27 cellular contexts compared by ENCODE assay signal in the genomic region with DNA sequence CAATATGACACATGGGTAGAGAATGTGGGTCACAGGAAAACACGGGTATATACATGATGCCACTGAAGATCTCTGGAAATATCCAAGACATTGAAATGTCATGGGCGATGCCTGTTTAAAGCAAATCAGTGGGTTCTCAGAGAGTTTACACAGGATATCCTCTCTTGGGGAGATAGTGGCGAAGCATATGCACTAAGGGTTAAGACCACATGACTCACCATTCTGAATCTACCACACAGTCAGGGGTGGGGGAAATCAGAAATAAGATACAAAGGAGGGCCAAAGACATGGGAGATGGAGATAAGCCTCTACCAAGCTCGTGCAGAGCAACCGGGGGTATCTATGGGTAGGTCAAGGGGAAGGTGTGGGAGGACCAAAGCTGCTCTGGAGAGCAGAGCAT. TPM values are rescaled to one million over a fixed set of nuclear protein-coding genes. Genes with fewer than 3 reads are reported as not detected.
A peak's percentile ranks its signal among the peaks of the same experiment; 100 is the strongest.
DNase-seq lines count a peak whose midpoint lies in the region; ATAC-seq and TF ChIP-seq lines count a peak whose summit lies in the region.
"Had no signal": no experiment of that assay in that cellular context is flagged by ENCODE, and none has a peak within 500 bp of the region (broad histone marks: within the 10 kb centered on the region; RNA-seq: fewer than 3 reads in every experiment).

No MANE protein-coding gene starts in this region.

- H3K27ac Mint-ChIP-seq in activated CD8-positive, alpha-beta memory T cell treated with anti-CD3 and anti-CD28 coated beads, Interleukin-2, amount 10 ng/mL, durations not matched to agents 7 days and 5 days, result no peak overlapping the region
- peak overlapping the region; percentile 21 for H3K27ac Mint-ChIP-seq in stimulated activated effector memory CD8-positive, alpha-beta T cell treated with anti-CD3 and anti-CD28 coated beads, Interleukin-12 subunit alpha, Interleukin-12 subunit beta, amount 100 ng/mL, for 72 hours
- H3K27ac Mint-ChIP-seq in activated CD4-positive, alpha-beta T cell treated with anti-CD3 and anti-CD28 coated beads, Interleukin-2, amount 10 ng/mL, durations not matched to agents 24 days and 14 days, result no peak overlapping the region
- H3K27ac Mint-ChIP-seq: activated B cell treated with CpG ODN at 0.5 μM for 24 hours; B cell; CD8-positive, alpha-beta memory T cell; GM23338 had no signal

- no peaks in the 10 kb centered on the region for H3K27me3 ChIP-seq in brain microvascular endothelial cell (replicated peaks)
- H3K27me3 ChIP-seq: dorsolateral prefrontal cortex, heart right ventricle, upper lobe of left lung had no signal

- in situ Hi-C loops in brain microvascular endothelial cell (cut with HindIII; ENCODE audit: low pct_ligation_motif_present, low sequenced_read_pairs), result no loop called here

- intact Hi-C loops in activated CD4-positive, alpha-beta T cell treated with anti-CD3 and anti-CD28 coated beads, Interleukin-2, amount 10 ng/mL, durations not matched to agents 24 days and 14 days (cut with micrococcal nuclease), result no loop called here

- CTCF ChIA-PET in activated CD8-positive, alpha-beta memory T cell treated with anti-CD3 and anti-CD28 coated beads, Interleukin-2, amount 10 ng/mL, durations not matched to agents 7 days and 5 days (lab: Charles Lee), result no interaction called here

- peaks cover 19% of the 10 kb centered on the region for H3K36me3 ChIP-seq in brain microvascular endothelial cell (replicated peaks)

- H3K36me3 Mint-ChIP-seq in activated CD8-positive, alpha-beta memory T cell treated with anti-CD3 and anti-CD28 coated beads, Interleukin-2, amount 10 ng/mL, durations not matched to agents 7 days and 5 days, result peaks cover 2% of the 10 kb centered on the region
- no peaks in the 10 kb centered on the region for H3K36me3 Mint-ChIP-seq in stimulated activated effector memory CD8-positive, alpha-beta T cell treated with anti-CD3 and anti-CD28 coated beads, Interleukin-12 subunit alpha, Interleukin-12 subunit beta, amount 100 ng/mL, for 72 hours
- H3K36me3 Mint-ChIP-seq in activated CD4-positive, alpha-beta T cell treated with anti-CD3 and anti-CD28 coated beads, Interleukin-2, amount 10 ng/mL, durations not matched to agents 24 days and 14 days (ENCODE audit: low read depth), result no peaks in the 10 kb centered on the region

- DNase-seq in activated CD8-positive, alpha-beta memory T cell treated with anti-CD3 and anti-CD28 coated beads, Interleukin-2, amount 10 ng/mL, durations not matched to agents 7 days and 5 days, result no peak
- DNase-seq in activated CD8-positive, alpha-beta memory T cell treated with anti-CD3 and anti-CD28 coated beads for 24 hours, result no peak
- peak; percentile 15 for DNase-seq in OCI-M1 (lab: John Stamatoyannopoulos, UW)
- DNase-seq in brain microvascular endothelial cell, result peak; percentile 55
- no peak for DNase-seq in stimulated activated effector memory CD8-positive, alpha-beta T cell treated with anti-CD3 and anti-CD28 coated beads, Interleukin-12 subunit alpha, Interleukin-12 subunit beta, amount 100 ng/mL, for 72 hours (ENCODE audit: low spot score in 2 of 2)
- no peak for DNase-seq in DMS 273 treated with DMSO at 0.1 percent for 48 hours (lab: John Stamatoyannopoulos, UW)
- DNase-seq in activated CD4-positive, alpha-beta T cell treated with anti-CD3 and anti-CD28 coated beads, Interleukin-2, amount 10 ng/mL, durations not matched to agents 24 days and 14 days, result no peak
- DNase-seq in NCI-H1417 treated with DMSO at 0.1 percent for 48 hours (lab: John Stamatoyannopoulos, UW), result no peak
- DNase-seq: activated B cell treated with CpG ODN at 0.5 μM for 24 hours; activated naive CD4-positive, alpha-beta T cell treated with Interleukin-2 at 50 U/mL for 16 hours; activated T-cell treated with anti-CD3 and anti-CD28 coated beads, Interleukin-2, amount 50 U/mL, for 4 hours; aorta; CD8-positive, alpha-beta memory T cell; DMS53; dorsolateral prefrontal cortex; heart right ventricle; mesenchymal stem cell; NCI-H1092 treated with DMSO at 0.1 percent for 48 hours; NCI-H2081; NCI-H345; SK-N-SH; substantia nigra; upper lobe of left lung had no signal

- H3K27me3 Mint-ChIP-seq in activated CD8-positive, alpha-beta memory T cell treated with anti-CD3 and anti-CD28 coated beads, Interleukin-2, amount 10 ng/mL, durations not matched to agents 7 days and 5 days, result peaks cover 29% of the 10 kb centered on the region
- H3K27me3 Mint-ChIP-seq in activated CD4-positive, alpha-beta T cell treated with anti-CD3 and anti-CD28 coated beads, Interleukin-2, amount 10 ng/mL, durations not matched to agents 24 days and 14 days, result peaks cover 16% of the 10 kb centered on the region

- no peak overlapping the region for H3K27ac ChIP-seq in brain microvascular endothelial cell
- H3K27ac ChIP-seq: dorsolateral prefrontal cortex, heart right ventricle, upper lobe of left lung had no signal

- ATAC-seq in activated CD8-positive, alpha-beta memory T cell treated with anti-CD3 and anti-CD28 coated beads, Interleukin-2, amount 10 ng/mL, durations not matched to agents 7 days and 5 days, result peak; percentile 51
- ATAC-seq in stimulated activated effector memory CD8-positive, alpha-beta T cell treated with anti-CD3 and anti-CD28 coated beads, Interleukin-12 subunit alpha, Interleukin-12 subunit beta, amount 100 ng/mL, for 72 hours, result peak; percentile 92
- ATAC-seq: activated T-cell treated with anti-CD3 and anti-CD28 coated beads, Interleukin-2, amount 50 U/mL, for 4 hours; GM23338; heart right ventricle; left lobe of liver had no signal

- peaks cover 8% of the 10 kb centered on the region for H3K9me3 Mint-ChIP-seq in activated CD8-positive, alpha-beta memory T cell treated with anti-CD3 and anti-CD28 coated beads, Interleukin-2, amount 10 ng/mL, durations not matched to agents 7 days and 5 days (ENCODE audit: low read depth)
- H3K9me3 Mint-ChIP-seq in stimulated activated effector memory CD8-positive, alpha-beta T cell treated with anti-CD3 and anti-CD28 coated beads, Interleukin-12 subunit alpha, Interleukin-12 subunit beta, amount 100 ng/mL, for 72 hours, result peaks cover 10% of the 10 kb centered on the region
- H3K9me3 Mint-ChIP-seq in activated CD4-positive, alpha-beta T cell treated with anti-CD3 and anti-CD28 coated beads, Interleukin-2, amount 10 ng/mL, durations not matched to agents 24 days and 14 days, result peaks cover 3% of the 10 kb centered on the region

- peaks cover 9% of the 10 kb centered on the region for H3K4me1 Mint-ChIP-seq in activated CD8-positive, alpha-beta memory T cell treated with anti-CD3 and anti-CD28 coated beads, Interleukin-2, amount 10 ng/mL, durations not matched to agents 7 days and 5 days
- peaks cover 11% of the 10 kb centered on the region for H3K4me1 Mint-ChIP-seq in stimulated activated effector memory CD8-positive, alpha-beta T cell treated with anti-CD3 and anti-CD28 coated beads, Interleukin-12 subunit alpha, Interleukin-12 subunit beta, amount 100 ng/mL, for 72 hours
- H3K4me1 Mint-ChIP-seq in activated CD4-positive, alpha-beta T cell treated with anti-CD3 and anti-CD28 coated beads, Interleukin-2, amount 10 ng/mL, durations not matched to agents 24 days and 14 days, result no peaks in the 10 kb centered on the region
- H3K4me1 Mint-ChIP-seq: activated B cell treated with CpG ODN at 0.5 μM for 24 hours; B cell; central memory CD8-positive, alpha-beta T cell had no signal

- no peak overlapping the region for H3K4me3 ChIP-seq in brain microvascular endothelial cell (ENCODE audit: low read depth, low read length)
- H3K4me3 ChIP-seq: dorsolateral prefrontal cortex, GM23338, heart right ventricle, upper lobe of left lung had no signal

- no peak overlapping the region for H3K4me3 Mint-ChIP-seq in activated CD8-positive, alpha-beta memory T cell treated with anti-CD3 and anti-CD28 coated beads, Interleukin-2, amount 10 ng/mL, durations not matched to agents 7 days and 5 days
- H3K4me3 Mint-ChIP-seq in stimulated activated effector memory CD8-positive, alpha-beta T cell treated with anti-CD3 and anti-CD28 coated beads, Interleukin-12 subunit alpha, Interleukin-12 subunit beta, amount 100 ng/mL, for 72 hours, result no peak overlapping the region
- no peak overlapping the region for H3K4me3 Mint-ChIP-seq in activated CD4-positive, alpha-beta T cell treated with anti-CD3 and anti-CD28 coated beads, Interleukin-2, amount 10 ng/mL, durations not matched to agents 24 days and 14 days
- H3K4me3 Mint-ChIP-seq: activated B cell treated with CpG ODN at 0.5 μM for 24 hours; activated T-cell treated with anti-CD3 and anti-CD28 coated beads, Interleukin-2, amount 50 U/mL, for 4 hours; B cell; CD8-positive, alpha-beta memory T cell; central memory CD8-positive, alpha-beta T cell; GM23338 had no signal

- no peak for TF ChIP-seq CTCF in brain microvascular endothelial cell (IDR thresholded peaks at IDR 0.05; ENCODE audit: low read depth, low read length, missing control alignments)

RNA-seq across cellular contexts. Expression of gene SH3PXD2B, which starts 58.8 kb away (rescaled TPM):
- under 1 TPM; 0.06 to 0.12 TPM for total RNA-seq in activated CD8-positive, alpha-beta memory T cell treated with anti-CD3 and anti-CD28 coated beads, Interleukin-2, amount 10 ng/mL, durations not matched to agents 7 days and 5 days
- 0.16 and 0.19 TPM in 2 replicates for total RNA-seq in activated CD4-positive, alpha-beta T cell treated with anti-CD3 and anti-CD28 coated beads, Interleukin-2, amount 10 ng/mL, durations not matched to agents 24 days and 14 days
- total RNA-seq: B cell had no signal

Comparison
In these comparisons a context has a peak if more than half of its experiments do, and no peak if none do; other contexts are left out.
1. DNase-seq: peak in OCI-M1 (single experiment) and brain microvascular endothelial cell (single experiment); none in activated CD8-positive, alpha-beta memory T cell treated with anti-CD3 and anti-CD28 coated beads, Interleukin-2, amount 10 ng/mL, durations not matched to agents 7 days and 5 days (single experiment), activated CD8-positive, alpha-beta memory T cell treated with anti-CD3 and anti-CD28 coated beads for 24 hours (single experiment), stimulated activated effector memory CD8-positive, alpha-beta T cell treated with anti-CD3 and anti-CD28 coated beads, Interleukin-12 subunit alpha, Interleukin-12 subunit beta, amount 100 ng/mL, for 72 hours (0 of 2), DMS 273 treated with DMSO at 0.1 percent for 48 hours (single experiment), activated CD4-positive, alpha-beta T cell treated with anti-CD3 and anti-CD28 coated beads, Interleukin-2, amount 10 ng/mL, durations not matched to agents 24 days and 14 days (single experiment) and NCI-H1417 treated with DMSO at 0.1 percent for 48 hours (single experiment).